19 cellular contexts compared by ENCODE assay signal in genomic region chr1:21066365-21067012, GRCh38.
DNase-seq lines count a peak whose midpoint lies in the region; FAIRE-seq and TF ChIP-seq lines count a peak whose summit lies in the region.
"Had no signal": no experiment of that assay in that cellular context is flagged by ENCODE, and none has a peak within 500 bp of the region (broad histone marks: within the 10 kb centered on the region; RNA-seq: fewer than 3 reads in every experiment).

No MANE protein-coding gene starts in this region.

- no peaks in the 10 kb centered on the region for H3K27me3 ChIP-seq in Karpas-422 (ENCODE audit: low read length)

- peaks cover 79% of the 10 kb centered on the region for H3K79me2 ChIP-seq in Karpas-422 (ENCODE audit: low read length)

- no peak overlapping the region for H3K9ac ChIP-seq in Karpas-422 (ENCODE audit: low read length)
- no peak overlapping the region for H3K9ac ChIP-seq in kidney (ENCODE audit: low read length in 2 of 2)

- intact Hi-C loops in kidney (cut with DNase I) = no loop called here

- peak; percentile 29 for FAIRE-seq in kidney (lab: Jason Lieb, UNC)
- FAIRE-seq: GM19239 had no signal

- DNase-seq in GF-D8 (lab: John Stamatoyannopoulos, UW) (peak; percentile 7), Karpas-422 (no peak), amniotic epithelial cell (ENCODE audit: low read depth) (peak; percentile 36), kidney (no peak), SHP77 (lab: John Stamatoyannopoulos, UW) (no peak), NCI-H2081 (lab: John Stamatoyannopoulos, UW) (no peak), ecto neural progenitor cell (ENCODE audit: low spot score) (no peak)
- DNase-seq: AML-193; C1 segment of cervical spinal cord; CD8-positive, alpha-beta T cell; DND-41; NCI-H1092 treated with DMSO at 0.1 percent for 48 hours; NCI-H146; NCI-H2029; NCI-H226; NCI-H510A treated with DMSO at 0.1 percent for 48 hours; Right ventricle myocardium superior; T-helper 1 cell had no signal

- H3K9me3 ChIP-seq in Karpas-422 (ENCODE audit: low read length) (no peaks in the 10 kb centered on the region), kidney (ENCODE audit: control insufficient read depth in 1 of 2, low read length in 2 of 2) (no peaks in the 10 kb centered on the region)

- H3K27ac ChIP-seq in Karpas-422 (ENCODE audit: low read length) (peak overlapping the region; percentile 47), kidney (ENCODE audit: low read depth in 2 of 2, low read length in 2 of 2) (no peak overlapping the region)

- no peaks in the 10 kb centered on the region for H3K9me2 ChIP-seq in Karpas-422 (replicated peaks; ENCODE audit: insufficient read depth, low read length)

- peaks cover 11% of the 10 kb centered on the region; the same call in 1 of the 2 replicates for H3K36me3 ChIP-seq in Karpas-422 (ENCODE audit: insufficient read depth, low read length)
- no peaks in the 10 kb centered on the region for H3K36me3 ChIP-seq in kidney (ENCODE audit: control insufficient read depth in 1 of 2, insufficient read depth in 2 of 2, low read length in 2 of 2)

- peak overlapping the region; percentile 3 for H3K4me2 ChIP-seq in Karpas-422 (ENCODE audit: low read depth, low read length, poor library complexity, severe bottlenecking)

- no peak overlapping the region for H2AFZ ChIP-seq in Karpas-422 (ENCODE audit: low read length)

- peaks cover 48% of the 10 kb centered on the region for H3K4me1 ChIP-seq in Karpas-422 (ENCODE audit: low read length)
- H3K4me1 ChIP-seq in kidney (ENCODE audit: control insufficient read depth in 1 of 2, insufficient read depth in 1 of 2, low read depth in 1 of 2, low read length in 2 of 2) = peaks cover 0 to 2% of the 10 kb centered on the region in 2 donors

- no peak overlapping the region for H3K4me3 ChIP-seq in Karpas-422 (ENCODE audit: low read length)
- no peak overlapping the region for H3K4me3 ChIP-seq in kidney (ENCODE audit: low read length in 2 of 2)

- H4K20me1 ChIP-seq in Karpas-422 (ENCODE audit: insufficient read depth, low read depth, low read length) = no peaks in the 10 kb centered on the region

- no peak for TF ChIP-seq CTCF in kidney (IDR thresholded peaks at IDR 0.05; ENCODE audit: borderline replicate concordance, extremely low read depth, insufficient read depth)

Comparison
In these comparisons a context has a peak if more than half of its experiments do, and no peak if none do; other contexts are left out.
1. DNase-seq: peak in GF-D8 (single experiment) and amniotic epithelial cell (single experiment); none in Karpas-422 (single experiment), kidney (single experiment), SHP77 (0 of 2), NCI-H2081 (0 of 2) and ecto neural progenitor cell (single experiment).